Comparison of ENCODE assay signal across 10 cellular contexts in the genomic region with DNA sequence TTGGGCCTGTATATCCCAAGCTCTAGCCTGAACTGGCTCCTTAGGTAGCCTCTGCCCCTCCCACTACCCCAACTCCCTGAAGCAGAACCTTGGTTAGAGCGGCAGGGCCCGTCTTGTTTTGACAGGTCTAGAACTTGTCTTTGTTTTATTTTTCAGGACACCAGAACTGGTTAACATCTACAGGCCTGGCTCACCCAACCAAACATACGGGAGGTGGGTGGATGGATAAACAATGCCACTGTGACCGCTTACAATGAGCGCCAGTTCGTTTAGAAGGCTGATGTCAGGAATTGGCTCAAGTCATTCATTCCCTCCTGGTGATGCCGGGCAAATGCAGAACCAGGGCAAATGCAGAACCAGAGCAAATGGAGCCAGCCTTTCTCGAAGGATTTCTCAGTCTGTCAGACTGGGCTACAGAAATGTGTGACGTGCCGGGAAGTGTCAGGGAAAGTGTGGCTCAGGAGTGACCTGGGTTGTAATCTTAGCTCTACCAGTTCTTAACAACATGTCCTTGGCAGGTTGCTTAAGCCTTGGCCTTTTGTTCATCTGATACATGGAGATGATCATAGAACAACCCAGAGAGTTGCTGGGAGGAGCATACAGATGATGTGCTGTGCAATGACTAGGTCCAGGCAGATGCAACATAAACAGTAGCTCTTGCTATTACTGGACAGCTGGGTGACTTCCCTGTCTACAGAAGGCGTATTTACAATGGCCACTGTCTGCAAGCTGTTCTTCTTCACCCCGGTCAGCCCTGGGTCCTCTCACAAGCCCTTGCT. TPM values are rescaled to one million over a fixed set of nuclear protein-coding genes. Genes with fewer than 3 reads are reported as not detected.
DNase-seq lines count a peak whose midpoint lies in the region; ATAC-seq and TF ChIP-seq lines count a peak whose summit lies in the region.
"Had no signal": no experiment of that assay in that cellular context is flagged by ENCODE, and none has a peak within 500 bp of the region (broad histone marks: within the 10 kb centered on the region; RNA-seq: fewer than 3 reads in every experiment).

No MANE protein-coding gene starts in this region.

- H3K9me3 ChIP-seq in tibial artery, result no peaks in the 10 kb centered on the region
- H3K9me3 ChIP-seq: HAP-1 had no signal

- no peaks in the 10 kb centered on the region for H3K27me3 Mint-ChIP-seq in activated T-cell treated with anti-CD3 and anti-CD28 coated beads, Interleukin-2, amount 50 U/mL, for 24 hours
- no peaks in the 10 kb centered on the region for H3K27me3 Mint-ChIP-seq in chondrocyte (ENCODE audit: low read depth)

- peaks cover 0 to 67% (median 55%) of the 10 kb centered on the region in 4 donors for H3K4me1 ChIP-seq in tibial artery

- H3K4me3 Mint-ChIP-seq in activated T-cell treated with anti-CD3 and anti-CD28 coated beads, Interleukin-2, amount 50 U/mL, for 24 hours, result peak overlapping the region; percentile 69
- H3K4me3 Mint-ChIP-seq in chondrocyte (ENCODE audit: unreplicated experiment), result no peak overlapping the region

- intact Hi-C loops in tibial artery (cut with DNase I; ENCODE audit: low total_unique reads), result loop anchor here (5.0 kb wide), 2 partner anchors 168 to 213 kb away; no protein-coding TSS in a partner anchor

- TF ChIP-seq CTCF in tibial artery (IDR thresholded peaks at IDR 0.05) (peak in 1 of 2 experiments; percentile 18), chondrocyte (IDR thresholded peaks at IDR 0.05) (no peak)

- H3K27ac ChIP-seq in cingulate gyrus (ENCODE audit: low read depth, low read length) (peak overlapping the region; percentile 98), tibial artery (peak overlapping the region; percentile 84 to 88)

- no peaks in the 10 kb centered on the region for H3K36me3 Mint-ChIP-seq in activated T-cell treated with anti-CD3 and anti-CD28 coated beads, Interleukin-2, amount 50 U/mL, for 24 hours (ENCODE audit: low read depth)
- H3K36me3 Mint-ChIP-seq in chondrocyte (ENCODE audit: low read depth), result no peaks in the 10 kb centered on the region

- H3K4me1 Mint-ChIP-seq in activated T-cell treated with anti-CD3 and anti-CD28 coated beads, Interleukin-2, amount 50 U/mL, for 24 hours (ENCODE audit: low read depth), result peaks cover 68% of the 10 kb centered on the region
- H3K4me1 Mint-ChIP-seq in chondrocyte (ENCODE audit: low read depth), result peaks cover 46% of the 10 kb centered on the region

- no peaks in the 10 kb centered on the region for H3K27me3 ChIP-seq in tibial artery

- no peaks in the 10 kb centered on the region for H3K36me3 ChIP-seq in tibial artery
- H3K36me3 ChIP-seq: HAP-1 had no signal

- no peaks in the 10 kb centered on the region for H3K9me3 Mint-ChIP-seq in activated T-cell treated with anti-CD3 and anti-CD28 coated beads, Interleukin-2, amount 50 U/mL, for 24 hours
- no peaks in the 10 kb centered on the region for H3K9me3 Mint-ChIP-seq in chondrocyte (ENCODE audit: low read depth)

- DNase-seq in activated T-cell treated with anti-CD3 and anti-CD28 coated beads, Interleukin-2, amount 50 U/mL, for 24 hours, result no peak
- DNase-seq in activated T-cell treated with anti-CD3 and anti-CD28 coated beads for 4 hours, result no peak
- peak; percentile 75 for DNase-seq in middle frontal gyrus (ENCODE audit: extremely low spot score, low spot score)
- peak; percentile 89 to 90 for DNase-seq in tibial artery
- no peak for DNase-seq in DMS114 treated with DMSO at 0.1 percent for 48 hours (lab: John Stamatoyannopoulos, UW; ENCODE audit: unreplicated experiment)
- no peak for DNase-seq in chondrocyte (ENCODE audit: low spot score)
- DNase-seq: NCI-H1930 had no signal

- no peak for ATAC-seq in HG02938 (IDR thresholded peaks at IDR 0.05; ENCODE audit: unreplicated experiment)

- H3K4me3 ChIP-seq in tibial artery, result no peak overlapping the region
- H3K4me3 ChIP-seq: HAP-1 had no signal

- H3K27ac Mint-ChIP-seq in activated T-cell treated with anti-CD3 and anti-CD28 coated beads, Interleukin-2, amount 50 U/mL, for 24 hours, result peak overlapping the region; percentile 88
- H3K27ac Mint-ChIP-seq in chondrocyte (ENCODE audit: unreplicated experiment), result no peak overlapping the region

RNA-seq across cellular contexts. Expression of a gene that starts 30.5 kb away (rescaled TPM):
- total RNA-seq in chondrocyte, result 33.2 to 41.3 TPM (median 39.9 TPM) in 3 replicates

RNA-seq across cellular contexts. Expression of a gene that starts 45.3 kb away (rescaled TPM):
- total RNA-seq in chondrocyte, result not detected in 3 replicates

Comparison
In these comparisons a context has a peak if more than half of its experiments do, and no peak if none do; other contexts are left out.
1. DNase-seq: peak in middle frontal gyrus (single experiment) and tibial artery (2 of 2); none in activated T-cell treated with anti-CD3 and anti-CD28 coated beads, Interleukin-2, amount 50 U/mL, for 24 hours (single experiment), activated T-cell treated with anti-CD3 and anti-CD28 coated beads for 4 hours (single experiment), DMS114 treated with DMSO at 0.1 percent for 48 hours (single experiment) and chondrocyte (single experiment).